In genomic region chr12:122051231-122051876, GRCh38 we compare ENCODE assay signal across 17 cellular contexts. TPM values are rescaled to one million over a fixed set of nuclear protein-coding genes. Genes with fewer than 3 reads are reported as not detected.
DNase-seq lines count a peak whose midpoint lies in the region; ATAC-seq, FAIRE-seq and TF ChIP-seq lines count a peak whose summit lies in the region.
"Had no signal": no experiment of that assay in that cellular context is flagged by ENCODE, and none has a peak within 500 bp of the region (broad histone marks: within the 10 kb centered on the region; RNA-seq: fewer than 3 reads in every experiment).

No MANE protein-coding gene starts in this region.

- no peak for FAIRE-seq in HepG2 (lab: Jason Lieb, UNC)

- H3K9ac ChIP-seq in HepG2 (ENCODE audit: insufficient read depth, low read depth, low read length), result no peak overlapping the region

- no peak overlapping the region for H3K4me2 ChIP-seq in HepG2 (ENCODE audit: low read depth, low read length)

- H2AFZ ChIP-seq in HepG2 (ENCODE audit: low read length), result no peak overlapping the region

- TF ChIP-seq POLR2A in HepG2 (IDR thresholded peaks at IDR 0.05; ENCODE audit: insufficient read depth in 1 of 2, low read depth in 2 of 2, low read length in 2 of 2) (no peak), stomach (IDR thresholded peaks at IDR 0.05) (no peak), spleen (IDR thresholded peaks at IDR 0.05) (no peak)

- H3K36me3 ChIP-seq in HepG2 (replicated peaks in 1 of 2; ENCODE audit: control insufficient read depth in 1 of 2, insufficient read depth in 2 of 2, low read length in 2 of 2) (peaks cover 4 to 8% of the 10 kb centered on the region in 2 experiments; a peak in 3 of 5 replicates), stomach (peaks cover 0 to 40% (median 35%) of the 10 kb centered on the region in 4 donors), spleen (peaks cover 0 to 48% (median 6%) of the 10 kb centered on the region in 6 donors)

- no TSS peak for BruUV-seq in HepG2 (replicated peaks; lab: Mats Ljungman, UMichigan)

- H3K4me1 ChIP-seq in HepG2 (ENCODE audit: insufficient read depth, low read length) (peaks cover 21% of the 10 kb centered on the region), stomach (peaks cover 5 to 40% (median 20%) of the 10 kb centered on the region in 4 donors), spleen (peaks cover 0 to 21% (median 10%) of the 10 kb centered on the region in 6 donors)

- H4K20me1 ChIP-seq in HepG2 (ENCODE audit: insufficient read depth, low read length), result no peaks in the 10 kb centered on the region

- intact Hi-C loops in HepG2 (cut with micrococcal nuclease; ENCODE audit: unreplicated experiment) (no loop called here), stomach (cut with DNase I; ENCODE audit: low total_unique reads) (loop anchor here (5.0 kb wide), 1 partner anchor 76 kb away; no protein-coding TSS in a partner anchor), spleen (cut with DNase I; ENCODE audit: low total_unique reads) (loop anchor here (5.0 kb wide), 1 partner anchor 146 kb away; no protein-coding TSS in a partner anchor)

- TF ChIP-seq CTCF in HepG2 (CRISPR knock-in tag; IDR thresholded peaks at IDR 0.05), result no peak
- no peak for TF ChIP-seq CTCF in stomach (IDR thresholded peaks at IDR 0.05)
- no peak for TF ChIP-seq CTCF in spleen (IDR thresholded peaks at IDR 0.05 in 8 of 11, conservative IDR thresholded peaks at IDR 0.05 in 3 of 11)

- TF ChIP-seq EP300 in HepG2 (IDR thresholded peaks at IDR 0.05; ENCODE audit: low read depth in 2 of 2, low read length in 2 of 2) (no peak), HepG2 (CRISPR knock-in tag; IDR thresholded peaks at IDR 0.05; ENCODE audit: borderline replicate concordance) (no peak), stomach (IDR thresholded peaks at IDR 0.05) (no peak)

- H3K9me3 ChIP-seq in HepG2 (ENCODE audit: low read length) (no peaks in the 10 kb centered on the region), stomach (no peaks in the 10 kb centered on the region), spleen (no peaks in the 10 kb centered on the region)
- H3K9me3 ChIP-seq: Peyer's patch had no signal

- H3K4me3 ChIP-seq in HepG2 (replicated peaks in 1 of 3; ENCODE audit: insufficient read depth in 1 of 3, low read depth in 2 of 3, low read length in 3 of 3) (no peak overlapping the region), stomach (no peak overlapping the region), spleen (no peak overlapping the region)
- H3K4me3 ChIP-seq: Peyer's patch had no signal

- 38% methylated on average over 8 of the region's 14 CpGs for WGBS in HepG2 (ENCODE audit: low lambda C conversion rate)
- WGBS in stomach, 5 donors, result 31 to 58% (median 55%) methylated on average over 5 to 14 of the region's 14 CpGs
- 57 to 78% (median 73%) methylated on average over 9 to 14 of the region's 14 CpGs for WGBS in spleen, 5 donors

- H3K79me2 ChIP-seq in HepG2 (ENCODE audit: insufficient read depth, low read length), result no peaks in the 10 kb centered on the region

- in situ Hi-C loops in HepG2 (cut with HindIII; ENCODE audit: extremely low pct_ligation_motif_present, low pct_unique_long_range_greater_than_20kb), result loop anchor here (10.0 kb wide), 1 partner anchor 133 kb away; the partner anchor contains the start of gene LRRC43

- DNase-seq in HepG2 (ENCODE audit: low spot score), result peak; percentile 25
- DNase-seq in stomach, result no peak
- no peak for DNase-seq in spleen
- no peak for DNase-seq in NOMO-1 (lab: John Stamatoyannopoulos, UW; ENCODE audit: unreplicated experiment in 2 of 2)
- no peak for DNase-seq in NCI-H226
- DNase-seq: activated CD4-positive, alpha-beta memory T cell treated with anti-CD3 and anti-CD28 coated beads, Interleukin-2, amount 10 ng/mL, durations not matched to agents 7 days and 5 days; activated gamma-delta T cell; CD4-positive, alpha-beta T cell; cerebellar nuclear complex; kidney glomerular epithelial cell; NCI-H2171; nucleus accumbens; Peyer's patch; T1000 had no signal

- TF ChIP-seq RAD21 in HepG2 (CRISPR knock-in tag; IDR thresholded peaks at IDR 0.05), result no peak

- POLR2A ChIA-PET in HepG2 (lab: Yijun Ruan, JAX), result interaction anchor here (1.2 to 2.1 kb wide), 3 partner anchors 10 to 175 kb away, joined by 3 to 5 read pairs (median 4); partner anchors contain the start of gene DIABLO

- CTCF ChIA-PET in HepG2 (lab: Yijun Ruan, JAX; ENCODE audit: low intra/inter-chr PET ratio, low total read pairs), result no interaction called here

- ATAC-seq in esophagus mucosa (peak; percentile 19), HepG2 (peak; percentile 42), GM18498 (IDR thresholded peaks at IDR 0.05; ENCODE audit: unreplicated experiment) (no peak)

- H3K27me3 ChIP-seq in HepG2 (ENCODE audit: control insufficient read depth in 1 of 2, insufficient read depth in 2 of 2, low read length in 2 of 2) (no peaks in the 10 kb centered on the region; a peak in 1 of 5 replicates), stomach (no peaks in the 10 kb centered on the region), spleen (replicated peaks in 1 of 7) (no peaks in the 10 kb centered on the region)
- H3K27me3 ChIP-seq: Peyer's patch had no signal

- H3K27ac ChIP-seq in HepG2 (ENCODE audit: extremely low read length, insufficient read depth, low read length) (no peak overlapping the region), stomach (peak overlapping the region in 4 of 5 donors; percentile 20 to 77 (median 42)), spleen (peak overlapping the region in 4 of 8 donors; percentile 13 to 54 (median 38))

TF ChIP-seq in PFSK-1, 5 proteins besides CTCF, POLR2A, EP300 and RAD21 (continues in another document):
- TF ChIP-seq POLR2AphosphoS5 (IDR thresholded peaks at IDR 0.05; ENCODE audit: low read depth, low read length), result no peak

TF ChIP-seq in HepG2, 621 proteins besides CTCF, POLR2A, EP300 and RAD21 (continues in another document):
- no peak for TF ChIP-seq GABPA (IDR thresholded peaks at IDR 0.05; ENCODE audit: low read depth, low read length)
- TF ChIP-seq GABPA (CRISPR knock-in tag; IDR thresholded peaks at IDR 0.05; ENCODE audit: low read depth), result no peak

RNA-seq across cellular contexts. Expression of gene MLXIP, which starts 27.2 kb away (rescaled TPM):
- polyA plus RNA-seq in PFSK-1 (2012; ENCODE audit: insufficient read length, low read depth), result 15.6 TPM
- total RNA-seq in esophagus mucosa, result 13.1 TPM
- total RNA-seq in HepG2 (2016; rRNA removed; fragmentation: Illumina TruSeq; extraction: Trizol), result 4.4 and 5.3 TPM in 2 replicates
- total RNA-seq in HepG2 (2016; cell fraction: cytosol; rRNA removed; fragmentation: Illumina TruSeq; extraction: Trizol; ENCODE audit: low read depth), result 23.5 and 32.3 TPM in 2 replicates
- total RNA-seq in HepG2 (2016; cell fraction: insoluble cytoplasmic fraction; rRNA removed; fragmentation: Illumina TruSeq; extraction: Trizol), result 4.0 and 6.0 TPM in 2 replicates
- total RNA-seq in HepG2 (2016; cell fraction: membrane; rRNA removed; fragmentation: Illumina TruSeq; extraction: Trizol), result 9.3 and 10.6 TPM in 2 replicates
- 7.4 and 8.4 TPM in 2 replicates for total RNA-seq in HepG2 (2016; cell fraction: nucleus; rRNA removed; fragmentation: Illumina TruSeq; extraction: Trizol)
- polyA plus RNA-seq in HepG2 (2011; rRNA removed), result 6.3 and 6.7 TPM in 2 replicates
- polyA plus RNA-seq in HepG2 (2011; cell fraction: cytosol; rRNA removed), result 2.2 and 2.4 TPM in 2 replicates
- polyA plus RNA-seq in HepG2 (2011; cell fraction: nucleus; rRNA removed), result 25.4 and 79.6 TPM in 2 replicates
- polyA plus RNA-seq in HepG2 (2012), result 10.8 and 14.9 TPM in 2 replicates
- 8.7 and 8.8 TPM in 2 replicates for polyA plus RNA-seq in HepG2 (2016; cell fraction: cytosol; fragmentation: Illumina TruSeq; extraction: Trizol; ENCODE audit: low read depth)
- 6.2 and 10.8 TPM in 2 replicates for polyA plus RNA-seq in HepG2 (2016; cell fraction: insoluble cytoplasmic fraction; fragmentation: Illumina TruSeq; extraction: Trizol; ENCODE audit: low read depth)
- 12.2 and 13.1 TPM in 2 replicates for polyA plus RNA-seq in HepG2 (2016; cell fraction: membrane; fragmentation: Illumina TruSeq; extraction: Trizol; ENCODE audit: low read depth)
- 23.5 and 26.5 TPM in 2 replicates for polyA plus RNA-seq in HepG2 (2016; cell fraction: nucleus; fragmentation: Illumina TruSeq; extraction: Trizol; ENCODE audit: insufficient read depth, low read depth)
- 10.1 and 18.6 TPM in 2 replicates for polyA minus RNA-seq in HepG2 (2011; rRNA and poly(A)+ RNA removed; ENCODE audit: low replicate concordance)
- polyA minus RNA-seq in HepG2 (2011; cell fraction: cytosol; rRNA and poly(A)+ RNA removed), result 6.0 and 7.2 TPM in 2 replicates
- polyA minus RNA-seq in HepG2 (2011; cell fraction: nucleus; rRNA and poly(A)+ RNA removed), result 12.4 and 12.6 TPM in 2 replicates
- 100 to 1,000 TPM in 1 of 5 donors, 10 to 100 TPM in 4; 34.5 to 140 (median 37.1) TPM for total RNA-seq in stomach
- 10 to 100 TPM; 12.3 to 28.0 (median 16.6) TPM for polyA plus RNA-seq in stomach
- total RNA-seq in spleen, result 10 to 100 TPM; 56.1 to 97.1 (median 79.7) TPM
- 10 to 100 TPM in 2 of 3 donors, 1 to 10 TPM in 1; 7.8 to 28.3 (median 11.5) TPM for polyA plus RNA-seq in spleen

RNA-seq across cellular contexts. Expression of gene BCL7A, which starts 29.7 kb away (rescaled TPM):
- 16.5 TPM for polyA plus RNA-seq in PFSK-1 (2012; ENCODE audit: insufficient read length, low read depth)
- total RNA-seq in esophagus mucosa, result 2.3 TPM
- total RNA-seq in HepG2 (2016; rRNA removed; fragmentation: Illumina TruSeq; extraction: Trizol), result 6.2 and 6.3 TPM in 2 replicates
- total RNA-seq in HepG2 (2016; cell fraction: cytosol; rRNA removed; fragmentation: Illumina TruSeq; extraction: Trizol; ENCODE audit: low read depth), result 2.2 TPM in 2 replicates
- 6.1 and 6.8 TPM in 2 replicates for total RNA-seq in HepG2 (2016; cell fraction: insoluble cytoplasmic fraction; rRNA removed; fragmentation: Illumina TruSeq; extraction: Trizol)
- 3.4 and 3.6 TPM in 2 replicates for total RNA-seq in HepG2 (2016; cell fraction: membrane; rRNA removed; fragmentation: Illumina TruSeq; extraction: Trizol)
- 3.7 and 4.3 TPM in 2 replicates for total RNA-seq in HepG2 (2016; cell fraction: nucleus; rRNA removed; fragmentation: Illumina TruSeq; extraction: Trizol)
- 4.1 and 5.4 TPM in 2 replicates for polyA plus RNA-seq in HepG2 (2011; rRNA removed)
- 4.0 and 4.8 TPM in 2 replicates for polyA plus RNA-seq in HepG2 (2011; cell fraction: cytosol; rRNA removed)
- 6.8 and 7.1 TPM in 2 replicates for polyA plus RNA-seq in HepG2 (2011; cell fraction: nucleus; rRNA removed)
- polyA plus RNA-seq in HepG2 (2012), result 2.4 and 5.0 TPM in 2 replicates
- 0.48 and 0.57 TPM in 2 replicates for polyA plus RNA-seq in HepG2 (2016; cell fraction: cytosol; fragmentation: Illumina TruSeq; extraction: Trizol; ENCODE audit: low read depth)
- polyA plus RNA-seq in HepG2 (2016; cell fraction: insoluble cytoplasmic fraction; fragmentation: Illumina TruSeq; extraction: Trizol; ENCODE audit: low read depth), result 5.6 and 7.4 TPM in 2 replicates
- 1.6 and 1.7 TPM in 2 replicates for polyA plus RNA-seq in HepG2 (2016; cell fraction: membrane; fragmentation: Illumina TruSeq; extraction: Trizol; ENCODE audit: low read depth)
- polyA plus RNA-seq in HepG2 (2016; cell fraction: nucleus; fragmentation: Illumina TruSeq; extraction: Trizol; ENCODE audit: insufficient read depth, low read depth), result 7.0 and 8.7 TPM in 2 replicates
- polyA minus RNA-seq in HepG2 (2011; rRNA and poly(A)+ RNA removed; ENCODE audit: low replicate concordance), result 5.1 and 5.3 TPM in 2 replicates
- 2.1 and 3.2 TPM in 2 replicates for polyA minus RNA-seq in HepG2 (2011; cell fraction: cytosol; rRNA and poly(A)+ RNA removed)
- 3.6 TPM in 2 replicates for polyA minus RNA-seq in HepG2 (2011; cell fraction: nucleus; rRNA and poly(A)+ RNA removed)
- total RNA-seq in stomach, result 10 to 100 TPM in 1 of 5 donors, 1 to 10 TPM in 4; 2.0 to 11.6 (median 2.9) TPM
- polyA plus RNA-seq in stomach, result 1 to 10 TPM; 1.5 to 3.4 (median 2.6) TPM
- total RNA-seq in spleen, result 10 to 100 TPM in 1 of 7 donors, 1 to 10 TPM in 6; 4.2 to 10.1 (median 8.1) TPM
- polyA plus RNA-seq in spleen, result 1 to 10 TPM; 2.5 to 4.8 (median 3.8) TPM
